8 cellular contexts compared by ENCODE assay signal in the genomic region with DNA sequence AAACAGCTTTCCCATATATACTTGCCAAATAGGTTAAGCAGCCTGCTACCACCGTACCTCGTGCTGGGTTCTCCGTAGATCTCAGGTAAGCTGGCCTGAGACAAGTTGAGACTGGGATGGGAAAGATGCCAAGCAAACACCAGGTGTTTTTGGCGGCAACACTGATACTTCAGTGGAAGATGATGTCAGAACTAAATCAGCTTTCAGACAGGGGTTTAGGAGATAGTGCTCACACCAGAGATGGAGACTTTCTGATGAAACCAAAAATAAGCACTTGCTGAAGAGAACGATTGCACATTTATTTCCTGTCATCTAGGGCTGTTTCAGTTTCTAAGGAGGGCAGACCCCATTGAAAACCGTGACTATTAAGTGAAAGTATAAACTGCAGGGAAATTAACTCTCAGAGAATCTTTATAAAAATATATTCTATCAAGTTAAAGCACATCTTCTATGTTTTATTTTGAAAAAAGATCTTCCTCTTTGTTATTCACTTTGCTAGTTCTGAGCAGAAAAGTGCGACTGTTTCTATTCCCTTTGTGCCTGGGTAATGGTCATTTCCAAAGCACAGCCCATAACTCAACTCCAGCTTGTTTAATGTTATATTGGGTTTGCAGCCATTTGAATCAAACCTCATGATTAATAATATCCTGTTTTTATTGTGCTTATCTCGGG.
DNase-seq lines count a peak whose midpoint lies in the region; ATAC-seq, FAIRE-seq and TF ChIP-seq lines count a peak whose summit lies in the region.

No MANE protein-coding gene starts in this region.

- no peaks in the 10 kb centered on the region for H3K79me2 ChIP-seq in keratinocyte (ENCODE audit: control insufficient read depth, insufficient read depth, low read length)

- H2AFZ ChIP-seq in keratinocyte (ENCODE audit: control insufficient read depth, low read length) = peak overlapping the region; percentile 29

- H3K4me3 ChIP-seq in keratinocyte (ENCODE audit: control insufficient read depth in 2 of 3, extremely low read depth in 1 of 3, insufficient read depth in 2 of 3, low read depth in 1 of 3, low read length in 3 of 3) = peak overlapping the region in 1 of 3 experiments; percentile 29

- H3K27me3 ChIP-seq in keratinocyte (ENCODE audit: control insufficient read depth, extremely low read depth, insufficient read depth, low read length) = no peaks in the 10 kb centered on the region

- H3K27ac ChIP-seq in keratinocyte (ENCODE audit: control insufficient read depth, insufficient read depth, low read length) = no peak overlapping the region

- peak; percentile 8 for DNase-seq in stimulated activated CD4-positive, alpha-beta T cell treated with anti-CD3 and anti-CD28 coated beads, Interleukin-15, amount 100 ng/mL, for 24 hours
- DNase-seq in stimulated activated CD4-positive, alpha-beta T cell treated with anti-CD3 and anti-CD28 coated beads, Interleukin-2, amount 100 ng/mL, for 48 hours = no peak
- peak; percentile 80 for DNase-seq in NCI-H2196 (lab: John Stamatoyannopoulos, UW; ENCODE audit: unreplicated experiment)
- no peak for DNase-seq in keratinocyte (ENCODE audit: low read depth, low spot score)
- DNase-seq in D341Med (ENCODE audit: low spot score) = no peak
- no peak for DNase-seq in GM03348 (ENCODE audit: low spot score)
- no peak for DNase-seq in HuH-7.5 (ENCODE audit: low spot score)

- peak overlapping the region; percentile 70 for H3K4me2 ChIP-seq in keratinocyte (ENCODE audit: control insufficient read depth, extremely low read depth, insufficient read depth, low read depth, low read length)

- no peak for TF ChIP-seq CTCF in keratinocyte (optimal IDR thresholded peaks at IDR 0.05 in 1 of 3, IDR thresholded peaks at IDR 0.05 in 1 of 3, conservative IDR thresholded peaks at IDR 0.05 in 1 of 3; ENCODE audit: extremely low read depth in 1 of 3, insufficient read depth in 2 of 3, low read length in 3 of 3)

- FAIRE-seq in keratinocyte (lab: Jason Lieb, UNC) = peak; percentile 89

- H4K20me1 ChIP-seq in keratinocyte (ENCODE audit: control insufficient read depth, extremely low read depth, insufficient read depth, low read length) = no peaks in the 10 kb centered on the region

- no peaks in the 10 kb centered on the region for H3K9me1 ChIP-seq in keratinocyte (ENCODE audit: control insufficient read depth, extremely low read depth, insufficient read depth, low read length)

- peaks cover 9% of the 10 kb centered on the region for H3K4me1 ChIP-seq in keratinocyte (ENCODE audit: control insufficient read depth, extremely low read depth, insufficient read depth, low read length)

- no peaks in the 10 kb centered on the region for H3K36me3 ChIP-seq in keratinocyte (ENCODE audit: control insufficient read depth in 2 of 2, extremely low read depth in 1 of 2, insufficient read depth in 2 of 2, low read length in 2 of 2)

- no peak overlapping the region for H3K9ac ChIP-seq in keratinocyte (ENCODE audit: control insufficient read depth, extremely low read depth, insufficient read depth, low read length)

- peak; percentile 100 for ATAC-seq in HG02981 (IDR thresholded peaks at IDR 0.05; ENCODE audit: unreplicated experiment)

- dilution Hi-C loops in keratinocyte (cut with MboI; ENCODE audit: extremely low pct_ligation_motif_present, low sequenced_read_pairs) = no loop called here

- H3K9me3 ChIP-seq in keratinocyte (ENCODE audit: control insufficient read depth, low read depth, low read length) = no peaks in the 10 kb centered on the region

Comparison
In these comparisons a context has a peak if more than half of its experiments do, and no peak if none do; other contexts are left out.
1. DNase-seq: peak in stimulated activated CD4-positive, alpha-beta T cell treated with anti-CD3 and anti-CD28 coated beads, Interleukin-15, amount 100 ng/mL, for 24 hours (single experiment) and NCI-H2196 (single experiment); none in stimulated activated CD4-positive, alpha-beta T cell treated with anti-CD3 and anti-CD28 coated beads, Interleukin-2, amount 100 ng/mL, for 48 hours (0 of 2), keratinocyte (single experiment), D341Med (single experiment), GM03348 (single experiment) and HuH-7.5 (single experiment).